ENCODE assay signal across 8 cellular contexts in the genomic region with DNA sequence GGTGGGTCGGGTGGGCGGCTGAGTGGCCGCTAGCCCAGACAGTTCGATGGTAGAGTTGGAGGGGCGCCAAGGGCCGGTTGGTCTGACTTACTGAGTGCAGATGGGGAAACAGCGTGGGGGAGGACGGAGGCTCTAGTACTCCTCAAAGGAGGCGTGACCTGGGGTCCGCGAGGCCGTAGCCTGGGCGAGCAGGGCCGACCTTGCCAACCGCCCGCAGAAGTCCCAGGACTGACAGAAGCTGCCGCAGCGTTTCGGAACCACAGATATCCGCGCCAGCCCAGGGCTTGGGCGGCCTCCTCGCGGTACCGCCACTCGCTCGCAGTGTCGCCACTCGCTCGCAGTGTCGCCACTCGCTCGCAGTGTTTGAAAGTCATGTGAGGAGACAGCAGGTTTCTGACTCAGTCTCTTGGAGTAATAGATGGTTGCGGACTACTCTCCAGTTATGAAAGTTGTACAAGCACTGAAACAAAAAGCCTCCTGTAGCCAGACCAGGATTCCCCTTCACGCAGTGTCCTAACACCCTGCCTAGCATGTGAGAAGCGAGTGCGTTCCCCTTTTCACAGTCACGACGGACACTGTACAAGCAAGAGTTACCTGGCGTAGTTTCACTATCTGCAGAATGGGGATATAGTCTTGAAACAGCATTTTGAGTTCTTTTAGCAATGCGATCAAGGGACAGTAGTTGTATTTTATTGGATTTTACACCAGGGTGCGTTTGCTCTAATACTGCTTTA. TPM values are rescaled to one million over a fixed set of nuclear protein-coding genes. Genes with fewer than 3 reads are reported as not detected.
A peak's percentile ranks its signal among the peaks of the same experiment; 100 is the strongest.
DNase-seq lines count a peak whose midpoint lies in the region; ATAC-seq and TF ChIP-seq lines count a peak whose summit lies in the region.

No MANE protein-coding gene starts in this region.

- no peaks in the 10 kb centered on the region for H3K9me3 ChIP-seq in CD4-positive, CD25-positive, alpha-beta regulatory T cell (ENCODE audit: control insufficient read depth in 2 of 2, low read length in 2 of 2)
- no peaks in the 10 kb centered on the region for H3K9me3 ChIP-seq in PC-9 (ENCODE audit: insufficient read depth, low read depth)
- H3K9me3 ChIP-seq in stomach, result no peaks in the 10 kb centered on the region

- ATAC-seq in CD4-positive, CD25-positive, alpha-beta regulatory T cell (ENCODE audit: low read depth in 2 of 2), result peak; percentile 67 to 69
- ATAC-seq in GM19395 (IDR thresholded peaks at IDR 0.05; ENCODE audit: unreplicated experiment), result peak; percentile 73
- peak; percentile 38 for ATAC-seq in HG03469 (IDR thresholded peaks at IDR 0.05; ENCODE audit: unreplicated experiment)

- POLR2A ChIA-PET in PC-9 (lab: Charles Lee; ENCODE audit: unreplicated experiment), result interaction anchor here (0.6 kb wide), 1 partner anchor 448 kb away, joined by 3 read pairs; no protein-coding TSS in a partner anchor

- no peak for TF ChIP-seq CTCF in PC-9 (conservative IDR thresholded peaks at IDR 0.05)
- no peak for TF ChIP-seq CTCF in nephron (IDR thresholded peaks at IDR 0.05; ENCODE audit: unreplicated experiment in 3 of 3)
- TF ChIP-seq CTCF in stomach (IDR thresholded peaks at IDR 0.05), result no peak

- TF ChIP-seq POLR2A in stomach (IDR thresholded peaks at IDR 0.05), result no peak

- H3K4me3 Mint-ChIP-seq in CD4-positive, CD25-positive, alpha-beta regulatory T cell, result peak overlapping the region; percentile 88 to 95 (median 89)
- peak overlapping the region; percentile 85 to 94 (median 87) for H3K4me3 Mint-ChIP-seq in nephron

- H3K27ac Mint-ChIP-seq in CD4-positive, CD25-positive, alpha-beta regulatory T cell, result peak overlapping the region; percentile 38 to 80 (median 79)
- peak overlapping the region in 2 of 3 experiments; percentile 1 to 10 for H3K27ac Mint-ChIP-seq in nephron

- peaks cover 15 to 44% (median 24%) of the 10 kb centered on the region in 4 donors for H3K4me1 Mint-ChIP-seq in CD4-positive, CD25-positive, alpha-beta regulatory T cell
- peaks cover 47% of the 10 kb centered on the region for H3K4me1 Mint-ChIP-seq in nephron

- H3K79me2 ChIP-seq in PC-9 (ENCODE audit: low read depth), result peaks cover 49% of the 10 kb centered on the region

- peaks cover 0 to 1% (median 0%) of the 10 kb centered on the region in 7 donors for H3K9me3 Mint-ChIP-seq in CD4-positive, CD25-positive, alpha-beta regulatory T cell
- no peaks in the 10 kb centered on the region for H3K9me3 Mint-ChIP-seq in nephron

- TSS peak; percentile 54 for BruUV-seq in PC-9 (replicated peaks; lab: Mats Ljungman, UMichigan)

- CTCF ChIA-PET in PC-9 (lab: Charles Lee), result no interaction called here

- DNase-seq in CD4-positive, CD25-positive, alpha-beta regulatory T cell, result peak; percentile 27 to 71 (median 60)
- DNase-seq in PC-9 (peak; percentile 59 to 63), fibroblast of the conjunctiva (ENCODE audit: low read depth) (peak; percentile 17), stomach (peak; percentile 60)
- peak; percentile 18 to 24 for DNase-seq in activated T-helper 1 cell treated with anti-CD3 and anti-CD28 coated beads, Interleukin-2, amount 50 U/mL, for 16 hours (ENCODE audit: low read depth in 1 of 2, low spot score in 1 of 2)

- 1 to 2% (median 2%) methylated on average over 16 to 42 of the region's 42 CpGs for WGBS in stomach, 5 donors

- H3K27ac ChIP-seq in CD4-positive, CD25-positive, alpha-beta regulatory T cell (ENCODE audit: insufficient read depth, low read length, poor library complexity, severe bottlenecking), result peak overlapping the region; percentile 57
- H3K27ac ChIP-seq in PC-9 (no peak overlapping the region), stomach (peak overlapping the region; percentile 72 to 87 (median 84))

- peaks cover 14% of the 10 kb centered on the region for H3K4me1 ChIP-seq in CD4-positive, CD25-positive, alpha-beta regulatory T cell (ENCODE audit: control insufficient read depth, insufficient read depth, low read length, poor library complexity, severe bottlenecking)
- peaks cover 15% of the 10 kb centered on the region for H3K4me1 ChIP-seq in PC-9 (replicated peaks; ENCODE audit: insufficient read depth)
- peaks cover 6 to 30% (median 15%) of the 10 kb centered on the region in 4 donors for H3K4me1 ChIP-seq in stomach

- peak overlapping the region; percentile 100 for H3K4me2 ChIP-seq in PC-9

- intact Hi-C loops in PC-9 (cut with micrococcal nuclease; ENCODE audit: unreplicated experiment), result loop anchor here (2.0 to 10.0 kb wide), 3 partner anchors 18 to 950 kb away; partner anchors contain the start of genes NIPSNAP3A and SLC44A1
- intact Hi-C loops in stomach (cut with DNase I; ENCODE audit: low total_unique reads), result no loop called here

- H3K36me3 ChIP-seq in CD4-positive, CD25-positive, alpha-beta regulatory T cell (ENCODE audit: control insufficient read depth, insufficient read depth, low read length), result no peaks in the 10 kb centered on the region
- H3K36me3 ChIP-seq in PC-9 (ENCODE audit: low read depth) (no peaks in the 10 kb centered on the region), stomach (no peaks in the 10 kb centered on the region)

- H3K27me3 ChIP-seq in CD4-positive, CD25-positive, alpha-beta regulatory T cell (ENCODE audit: control insufficient read depth, insufficient read depth, low read length), result peaks cover 12% of the 10 kb centered on the region
- H3K27me3 ChIP-seq in PC-9 (ENCODE audit: insufficient read depth, low read depth) (no peaks in the 10 kb centered on the region), stomach (peaks cover 0 to 32% (median 0%) of the 10 kb centered on the region in 3 donors)

- peak overlapping the region; percentile 93 for H3K4me3 ChIP-seq in CD4-positive, CD25-positive, alpha-beta regulatory T cell (ENCODE audit: low read depth, low read length)
- H3K4me3 ChIP-seq in PC-9, result peak overlapping the region; percentile 87
- peak overlapping the region; percentile 70 to 98 (median 84) for H3K4me3 ChIP-seq in stomach

- no peaks in the 10 kb centered on the region for H3F3A ChIP-seq in PC-9 (ENCODE audit: insufficient read depth, low read depth)

- H2AFZ ChIP-seq in PC-9, result peak overlapping the region; percentile 100

- H3K9me2 ChIP-seq in PC-9 (ENCODE audit: insufficient read depth), result no peaks in the 10 kb centered on the region

- no peaks in the 10 kb centered on the region for H4K20me1 ChIP-seq in PC-9 (ENCODE audit: insufficient read depth)

- H3K27me3 Mint-ChIP-seq in CD4-positive, CD25-positive, alpha-beta regulatory T cell, result peaks cover 34% of the 10 kb centered on the region
- H3K27me3 Mint-ChIP-seq in nephron (ENCODE audit: low read depth), result peaks cover 34% of the 10 kb centered on the region

- no peak for TF ChIP-seq EP300 in stomach (IDR thresholded peaks at IDR 0.05)

- H3K36me3 Mint-ChIP-seq in CD4-positive, CD25-positive, alpha-beta regulatory T cell, result no peaks in the 10 kb centered on the region
- no peaks in the 10 kb centered on the region for H3K36me3 Mint-ChIP-seq in nephron (ENCODE audit: low read depth)

RNA-seq across cellular contexts. Expression of gene TMEM38B, which starts 0.7 kb away (rescaled TPM):
- 10.6 TPM for total RNA-seq in CD4-positive, CD25-positive, alpha-beta regulatory T cell
- polyA plus RNA-seq in CD4-positive, CD25-positive, alpha-beta regulatory T cell, result 10 to 100 TPM; 11.0 to 22.2 (median 19.2) TPM
- total RNA-seq in PC-9 (2021) (19.0 and 19.5 TPM in 2 replicates), stomach (10 to 100 TPM in 3 of 5 donors, 1 to 10 TPM in 1, under 1 TPM in 1; 0.87 to 26.8 (median 15.4) TPM)
- 1 to 10 TPM; 1.7 to 3.8 (median 3.1) TPM for polyA plus RNA-seq in stomach

RNA-seq across cellular contexts. Expression of gene TAL2, which starts 32.8 kb away (rescaled TPM):
- not detected for total RNA-seq in CD4-positive, CD25-positive, alpha-beta regulatory T cell
- polyA plus RNA-seq in CD4-positive, CD25-positive, alpha-beta regulatory T cell, result not detected
- total RNA-seq in PC-9 (2021) (not detected in 2 replicates), stomach (1 to 10 TPM in 1 of 5 donors, not detected in 4; 1.3 TPM)
- polyA plus RNA-seq in stomach, result not detected
